15 cellular contexts compared by ENCODE assay signal in the genomic region with DNA sequence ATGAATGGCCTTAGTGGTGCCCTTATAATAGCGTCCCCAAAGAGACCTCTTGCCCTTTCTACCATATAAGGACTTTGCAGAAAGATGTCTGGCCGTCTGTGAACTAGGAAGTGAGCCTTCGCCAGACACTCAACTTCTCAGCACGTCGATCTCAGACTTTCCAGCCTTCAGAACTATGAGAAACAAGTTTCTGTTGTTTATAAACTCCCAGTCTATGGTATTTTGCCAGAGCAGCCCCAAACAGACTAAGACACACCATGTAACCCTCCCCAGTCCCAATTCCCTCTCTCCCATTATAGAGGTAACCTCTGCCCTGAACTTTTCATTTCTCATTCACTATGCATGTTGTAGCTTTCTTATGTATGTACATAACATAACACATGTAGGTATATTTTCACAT. TPM values are rescaled to one million over a fixed set of nuclear protein-coding genes. Genes with fewer than 3 reads are reported as not detected.
DNase-seq lines count a peak whose midpoint lies in the region; ATAC-seq and TF ChIP-seq lines count a peak whose summit lies in the region.
"Had no signal": no experiment of that assay in that cellular context is flagged by ENCODE, and none has a peak within 500 bp of the region (broad histone marks: within the 10 kb centered on the region; RNA-seq: fewer than 3 reads in every experiment).

No MANE protein-coding gene starts in this region.

- H3K9ac ChIP-seq in adipocyte (ENCODE audit: low read length) = peak overlapping the region; percentile 78

- H3K4me3 ChIP-seq in adipocyte (ENCODE audit: low read length) (peak overlapping the region; percentile 36), fibroblast of mammary gland (ENCODE audit: control insufficient read depth, low read depth, low read length) (no peak overlapping the region), muscle layer of duodenum (ENCODE audit: low read depth in 1 of 2, low read length in 2 of 2) (no peak overlapping the region), tibial nerve (no peak overlapping the region)
- H3K4me3 ChIP-seq: pancreas had no signal

- no peak for ATAC-seq in HG03139 (IDR thresholded peaks at IDR 0.05; ENCODE audit: unreplicated experiment)
- ATAC-seq: activated CD8-positive, alpha-beta T cell treated with anti-CD3 and anti-CD28 coated beads for 36 hours had no signal

- TF ChIP-seq CTCF in fibroblast of mammary gland (conservative IDR thresholded peaks at IDR 0.05; ENCODE audit: control insufficient read depth, insufficient read depth, low read depth, low read length) = no peak
- no peak for TF ChIP-seq CTCF in tibial nerve (IDR thresholded peaks at IDR 0.05)

- peaks cover 64% of the 10 kb centered on the region for H3K36me3 ChIP-seq in adipocyte (ENCODE audit: control insufficient read depth, insufficient read depth, low read length, severe bottlenecking)
- H3K36me3 ChIP-seq in muscle layer of duodenum (ENCODE audit: control insufficient read depth in 1 of 2, insufficient read depth in 2 of 2, low read length in 2 of 2) = peaks cover 29 to 56% of the 10 kb centered on the region in 2 donors
- peaks cover 0 to 71% (median 5%) of the 10 kb centered on the region in 3 donors for H3K36me3 ChIP-seq in tibial nerve
- H3K36me3 ChIP-seq: pancreas had no signal

- peaks cover 48% of the 10 kb centered on the region for H3K4me1 ChIP-seq in adipocyte (ENCODE audit: control insufficient read depth, insufficient read depth, low read length)
- peaks cover 5 to 7% of the 10 kb centered on the region in 2 donors for H3K4me1 ChIP-seq in muscle layer of duodenum (ENCODE audit: control insufficient read depth in 1 of 2, insufficient read depth in 2 of 2, low read length in 2 of 2)
- peaks cover 0 to 56% (median 19%) of the 10 kb centered on the region in 4 donors for H3K4me1 ChIP-seq in tibial nerve
- H3K4me1 ChIP-seq: pancreas had no signal

- H3K9me3 ChIP-seq in adipocyte (ENCODE audit: control insufficient read depth, low read length) (no peaks in the 10 kb centered on the region), muscle layer of duodenum (ENCODE audit: control insufficient read depth in 1 of 2, low read length in 2 of 2) (no peaks in the 10 kb centered on the region), tibial nerve (no peaks in the 10 kb centered on the region)
- H3K9me3 ChIP-seq: pancreas had no signal

- no peak for TF ChIP-seq POLR2A in tibial nerve (IDR thresholded peaks at IDR 0.05)

- WGBS in tibial nerve, 2 donors = 15 to 41% methylated on average over 5 of the region's 5 CpGs

- H3K27me3 ChIP-seq in adipocyte (replicated peaks; ENCODE audit: control insufficient read depth, insufficient read depth, low read length) (no peaks in the 10 kb centered on the region), muscle layer of duodenum (ENCODE audit: low read depth, low read length) (no peaks in the 10 kb centered on the region), tibial nerve (no peaks in the 10 kb centered on the region)
- H3K27me3 ChIP-seq: pancreas had no signal

- DNase-seq in adipocyte (ENCODE audit: low read depth) (no peak), fibroblast of mammary gland (ENCODE audit: low read depth) (peak; percentile 50), tibial nerve (ENCODE audit: low spot score in 2 of 2) (no peak), COLO829 (ENCODE audit: low spot score) (no peak), DMS153 treated with DMSO at 0.1 percent for 48 hours (lab: John Stamatoyannopoulos, UW; ENCODE audit: unreplicated experiment) (no peak), nucleus accumbens (lab: John Stamatoyannopoulos, UW) (no peak)
- DNase-seq: activated CD8-positive, alpha-beta T cell treated with anti-CD3 and anti-CD28 coated beads for 36 hours; midbrain; NCI-H187; NCI-H510A; OCI-M1; pancreas had no signal

- peak in 1 of 2 donors; percentile 7 for TF ChIP-seq EP300 in tibial nerve (IDR thresholded peaks at IDR 0.05)

- H3K27ac ChIP-seq in muscle layer of duodenum (ENCODE audit: low read length) = peak overlapping the region; percentile 62
- peak overlapping the region; percentile 38 to 91 (median 65) for H3K27ac ChIP-seq in tibial nerve
- H3K27ac ChIP-seq: pancreas, VCaP had no signal

RNA-seq across cellular contexts. Expression of a gene that starts 55.7 kb away (rescaled TPM):
- 100 to 1,000 TPM; 192 to 321 (median 215) TPM for total RNA-seq in tibial nerve
